ENCODE assay signal across 1 cellular context in genomic region chr15:86701259-86701963, GRCh38.
TF ChIP-seq lines count a peak whose summit lies in the region.

No MANE protein-coding gene starts in this region.

TF ChIP-seq in K562, 482 proteins besides CTCF, POLR2A, EP300 and RAD21 (continued from another document):
- TF ChIP-seq ZBTB49 (CRISPR knock-in tag; IDR thresholded peaks at IDR 0.05; ENCODE audit: borderline replicate concordance): no peak
- TF ChIP-seq RBBP5 (IDR thresholded peaks at IDR 0.05; ENCODE audit: borderline replicate concordance, insufficient read depth, low read length, poor library complexity, severe bottlenecking): no peak
- no peak for TF ChIP-seq TSHZ1 (CRISPR knock-in tag; IDR thresholded peaks at IDR 0.05)
- no peak for TF ChIP-seq ZNF212 (CRISPR knock-in tag; IDR thresholded peaks at IDR 0.05)
- TF ChIP-seq ZNF316 (IDR thresholded peaks at IDR 0.05): peak; percentile 44; the same call in 1 of the 2 replicates
- TF ChIP-seq E2F4 (CRISPR knock-in tag; IDR thresholded peaks at IDR 0.05; ENCODE audit: low read depth): no peak
- TF ChIP-seq MAFF (IDR thresholded peaks at IDR 0.05; ENCODE audit: low read length): peak; percentile 61
- no peak for TF ChIP-seq ARID3B (CRISPR knock-in tag; IDR thresholded peaks at IDR 0.05; ENCODE audit: borderline replicate concordance)
- no peak for TF ChIP-seq ETV6 (IDR thresholded peaks at IDR 0.05; ENCODE audit: borderline replicate concordance in 1 of 2, low read depth in 2 of 2, low read length in 1 of 2)
- no peak for TF ChIP-seq ETV6 (CRISPR knock-in tag; IDR thresholded peaks at IDR 0.05; ENCODE audit: borderline replicate concordance)
- peak; percentile 49 for TF ChIP-seq MAFG (tag; conservative IDR thresholded peaks at IDR 0.05)
- no peak for TF ChIP-seq PURB (CRISPR knock-in tag; IDR thresholded peaks at IDR 0.05; ENCODE audit: low read depth)
- TF ChIP-seq ZNF518B (CRISPR knock-in tag; IDR thresholded peaks at IDR 0.05): no peak
- no peak for TF ChIP-seq FUS (optimal IDR thresholded peaks at IDR 0.05; ENCODE audit: low read depth, low read length)
- no peak for TF ChIP-seq GATAD2B (IDR thresholded peaks at IDR 0.05; ENCODE audit: borderline replicate concordance)
- TF ChIP-seq STAT6 (CRISPR knock-in tag; IDR thresholded peaks at IDR 0.05): no peak
- TF ChIP-seq PCBP1 (IDR thresholded peaks at IDR 0.05; ENCODE audit: low read depth, low read length, poor library complexity, severe bottlenecking): peak; percentile 35
- no peak for TF ChIP-seq THRA (IDR thresholded peaks at IDR 0.05)
- TF ChIP-seq PCBP2 (IDR thresholded peaks at IDR 0.05; ENCODE audit: low read depth, low read length, poor library complexity, severe bottlenecking): peak; percentile 36
TF ChIP-seq in K562: peak in this region for 7.
